1 cellular context compared by ENCODE assay signal in the genomic region with DNA sequence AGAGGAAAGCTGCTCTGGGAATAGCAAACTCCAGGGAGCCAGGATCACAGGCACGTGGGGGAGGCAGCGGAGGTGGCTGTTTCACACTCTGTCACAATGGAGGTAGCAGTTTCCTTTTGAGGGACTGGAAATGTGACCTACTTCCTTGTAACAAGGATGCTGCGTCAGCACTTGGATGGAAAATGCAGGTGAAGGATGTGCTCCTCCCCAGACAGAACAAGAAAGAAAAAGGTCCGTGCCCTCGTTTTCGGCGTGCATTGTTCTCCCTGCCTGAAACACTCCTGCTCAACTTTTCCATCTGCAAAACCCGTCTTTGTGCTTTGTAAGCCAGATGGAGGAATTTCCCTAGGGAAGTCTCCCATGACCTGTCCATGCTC.
TF ChIP-seq lines count a peak whose summit lies in the region.

No MANE protein-coding gene starts in this region.

TF ChIP-seq in GM23338, 12 proteins besides CTCF, POLR2A, EP300 and RAD21 (continued from another document):
- TF ChIP-seq, protein P1, sequence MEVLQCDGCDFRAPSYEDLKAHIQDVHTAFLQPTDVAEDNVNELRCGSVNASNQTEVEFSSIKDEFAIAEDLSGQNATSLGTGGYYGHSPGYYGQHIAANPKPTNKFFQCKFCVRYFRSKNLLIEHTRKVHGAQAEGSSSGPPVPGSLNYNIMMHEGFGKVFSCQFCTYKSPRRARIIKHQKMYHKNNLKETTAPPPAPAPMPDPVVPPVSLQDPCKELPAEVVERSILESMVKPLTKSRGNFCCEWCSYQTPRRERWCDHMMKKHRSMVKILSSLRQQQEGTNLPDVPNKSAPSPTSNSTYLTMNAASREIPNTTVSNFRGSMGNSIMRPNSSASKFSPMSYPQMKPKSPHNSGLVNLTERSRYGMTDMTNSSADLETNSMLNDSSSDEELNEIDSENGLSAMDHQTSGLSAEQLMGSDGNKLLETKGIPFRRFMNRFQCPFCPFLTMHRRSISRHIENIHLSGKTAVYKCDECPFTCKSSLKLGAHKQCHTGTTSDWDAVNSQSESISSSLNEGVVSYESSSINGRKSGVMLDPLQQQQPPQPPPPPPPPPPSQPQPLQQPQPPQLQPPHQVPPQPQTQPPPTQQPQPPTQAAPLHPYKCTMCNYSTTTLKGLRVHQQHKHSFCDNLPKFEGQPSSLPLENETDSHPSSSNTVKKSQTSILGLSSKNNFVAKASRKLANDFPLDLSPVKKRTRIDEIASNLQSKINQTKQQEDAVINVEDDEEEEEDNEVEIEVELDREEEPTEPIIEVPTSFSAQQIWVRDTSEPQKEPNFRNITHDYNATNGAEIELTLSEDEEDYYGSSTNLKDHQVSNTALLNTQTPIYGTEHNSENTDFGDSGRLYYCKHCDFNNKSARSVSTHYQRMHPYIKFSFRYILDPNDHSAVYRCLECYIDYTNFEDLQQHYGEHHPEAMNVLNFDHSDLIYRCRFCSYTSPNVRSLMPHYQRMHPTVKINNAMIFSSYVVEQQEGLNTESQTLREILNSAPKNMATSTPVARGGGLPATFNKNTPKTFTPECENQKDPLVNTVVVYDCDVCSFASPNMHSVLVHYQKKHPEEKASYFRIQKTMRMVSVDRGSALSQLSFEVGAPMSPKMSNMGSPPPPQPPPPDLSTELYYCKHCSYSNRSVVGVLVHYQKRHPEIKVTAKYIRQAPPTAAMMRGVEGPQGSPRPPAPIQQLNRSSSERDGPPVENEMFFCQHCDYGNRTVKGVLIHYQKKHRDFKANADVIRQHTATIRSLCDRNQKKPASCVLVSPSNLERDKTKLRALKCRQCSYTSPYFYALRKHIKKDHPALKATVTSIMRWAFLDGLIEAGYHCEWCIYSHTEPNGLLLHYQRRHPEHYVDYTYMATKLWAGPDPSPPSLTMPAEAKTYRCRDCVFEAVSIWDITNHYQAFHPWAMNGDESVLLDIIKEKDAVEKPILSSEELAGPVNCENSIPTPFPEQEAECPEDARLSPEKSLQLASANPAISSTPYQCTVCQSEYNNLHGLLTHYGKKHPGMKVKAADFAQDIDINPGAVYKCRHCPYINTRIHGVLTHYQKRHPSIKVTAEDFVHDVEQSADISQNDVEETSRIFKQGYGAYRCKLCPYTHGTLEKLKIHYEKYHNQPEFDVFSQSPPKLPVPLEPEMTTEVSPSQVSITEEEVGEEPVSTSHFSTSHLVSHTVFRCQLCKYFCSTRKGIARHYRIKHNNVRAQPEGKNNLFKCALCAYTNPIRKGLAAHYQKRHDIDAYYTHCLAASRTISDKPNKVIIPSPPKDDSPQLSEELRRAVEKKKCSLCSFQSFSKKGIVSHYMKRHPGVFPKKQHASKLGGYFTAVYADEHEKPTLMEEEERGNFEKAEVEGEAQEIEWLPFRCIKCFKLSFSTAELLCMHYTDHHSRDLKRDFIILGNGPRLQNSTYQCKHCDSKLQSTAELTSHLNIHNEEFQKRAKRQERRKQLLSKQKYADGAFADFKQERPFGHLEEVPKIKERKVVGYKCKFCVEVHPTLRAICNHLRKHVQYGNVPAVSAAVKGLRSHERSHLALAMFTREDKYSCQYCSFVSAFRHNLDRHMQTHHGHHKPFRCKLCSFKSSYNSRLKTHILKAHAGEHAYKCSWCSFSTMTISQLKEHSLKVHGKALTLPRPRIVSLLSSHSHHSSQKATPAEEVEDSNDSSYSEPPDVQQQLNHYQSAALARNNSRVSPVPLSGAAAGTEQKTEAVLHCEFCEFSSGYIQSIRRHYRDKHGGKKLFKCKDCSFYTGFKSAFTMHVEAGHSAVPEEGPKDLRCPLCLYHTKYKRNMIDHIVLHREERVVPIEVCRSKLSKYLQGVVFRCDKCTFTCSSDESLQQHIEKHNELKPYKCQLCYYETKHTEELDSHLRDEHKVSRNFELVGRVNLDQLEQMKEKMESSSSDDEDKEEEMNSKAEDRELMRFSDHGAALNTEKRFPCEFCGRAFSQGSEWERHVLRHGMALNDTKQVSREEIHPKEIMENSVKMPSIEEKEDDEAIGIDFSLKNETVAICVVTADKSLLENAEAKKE (CRISPR knock-in tag; IDR thresholded peaks at IDR 0.05), result no peak
- no peak for TF ChIP-seq EZH2 (IDR thresholded peaks at IDR 0.05; ENCODE audit: low read depth, unreplicated experiment)
